8 cellular contexts compared by ENCODE assay signal in genomic region chr5:132260051-132260450, GRCh38. TPM values are rescaled to one million over a fixed set of nuclear protein-coding genes. Genes with fewer than 3 reads are reported as not detected.
A peak's percentile ranks its signal among the peaks of the same experiment; 100 is the strongest.
DNase-seq lines count a peak whose midpoint lies in the region; ATAC-seq and TF ChIP-seq lines count a peak whose summit lies in the region.

No MANE protein-coding gene starts in this region.

- no peak for TF ChIP-seq CTCF in GM13976 (IDR thresholded peaks at IDR 0.05; ENCODE audit: borderline replicate concordance, control extremely low read depth, extremely low read depth, insufficient read depth, missing control alignments)
- TF ChIP-seq CTCF in fibroblast of mammary gland (conservative IDR thresholded peaks at IDR 0.05; ENCODE audit: control insufficient read depth, insufficient read depth, low read depth, low read length), result no peak
- TF ChIP-seq CTCF in sigmoid colon (IDR thresholded peaks at IDR 0.05), result no peak

- CTCF ChIA-PET in activated CD8-positive, alpha-beta T cell treated with anti-CD3 and anti-CD28 coated beads, Interleukin-2, amount 10 ng/mL, durations not matched to agents 7 days and 5 days (lab: Charles Lee), result interaction anchor here (1.9 kb wide), 2 partner anchors 12 to 21 kb away, joined by 8 to 11 read pairs; no protein-coding TSS in a partner anchor

- no peak overlapping the region for H3K4me3 Mint-ChIP-seq in activated CD8-positive, alpha-beta T cell treated with anti-CD3 and anti-CD28 coated beads, Interleukin-2, amount 10 ng/mL, durations not matched to agents 7 days and 5 days

- in situ Hi-C loops in GM13976 (cut with MboI; ENCODE audit: low sequenced_read_pairs, unreplicated experiment), result no loop called here

- 72 to 80% methylated on average over 6 of the region's 6 CpGs for WGBS in sigmoid colon, 2 donors

- H3K36me3 ChIP-seq in sigmoid colon, result peaks cover 0 to 17% (median 0%) of the 10 kb centered on the region in 4 donors

- DNase-seq in GM13976 (ENCODE audit: low spot score) (peak; percentile 17), fibroblast of mammary gland (ENCODE audit: low read depth) (peak; percentile 58), sigmoid colon (no peak), NOMO-1 treated with dmso at 0.1 percent for 144 hours (lab: John Stamatoyannopoulos, UW; ENCODE audit: unreplicated experiment) (no peak), NCI-H187 (lab: John Stamatoyannopoulos, UW) (no peak)
- no peak for DNase-seq in activated CD8-positive, alpha-beta T cell treated with anti-CD3 and anti-CD28 coated beads, Interleukin-2, amount 10 ng/mL, durations not matched to agents 7 days and 5 days

- POLR2A ChIA-PET in activated CD8-positive, alpha-beta T cell treated with anti-CD3 and anti-CD28 coated beads, Interleukin-2, amount 10 ng/mL, durations not matched to agents 7 days and 5 days (lab: Charles Lee), result no interaction called here

- H3K9me3 Mint-ChIP-seq in activated CD8-positive, alpha-beta T cell treated with anti-CD3 and anti-CD28 coated beads, Interleukin-2, amount 10 ng/mL, durations not matched to agents 7 days and 5 days (ENCODE audit: insufficient read depth), result no peaks in the 10 kb centered on the region

- peaks cover 0 to 76% (median 73%) of the 10 kb centered on the region in 4 donors for H3K4me1 ChIP-seq in sigmoid colon

- no peaks in the 10 kb centered on the region for H3K27me3 ChIP-seq in sigmoid colon

- intact Hi-C loops in sigmoid colon (cut with DNase I), result loop anchor here (10.0 kb wide), 1 partner anchor 235 kb away; the partner anchor contains the start of gene IRF1

- no peak for TF ChIP-seq POLR2A in sigmoid colon (IDR thresholded peaks at IDR 0.05)

- H3K4me1 Mint-ChIP-seq in activated CD8-positive, alpha-beta T cell treated with anti-CD3 and anti-CD28 coated beads, Interleukin-2, amount 10 ng/mL, durations not matched to agents 7 days and 5 days (ENCODE audit: low read depth), result peaks cover 9% of the 10 kb centered on the region

- no peak for ATAC-seq in activated CD8-positive, alpha-beta T cell treated with anti-CD3 and anti-CD28 coated beads, Interleukin-2, amount 10 ng/mL, durations not matched to agents 7 days and 5 days
- no peak for ATAC-seq in GM18858 (IDR thresholded peaks at IDR 0.05; ENCODE audit: unreplicated experiment)
- no peak for ATAC-seq in GM18511 (IDR thresholded peaks at IDR 0.05; ENCODE audit: unreplicated experiment)

- H3K27ac ChIP-seq in sigmoid colon, result peak overlapping the region; percentile 97 to 99 (median 98)

- no peaks in the 10 kb centered on the region for H3K9me3 ChIP-seq in sigmoid colon

- TF ChIP-seq EP300 in sigmoid colon (IDR thresholded peaks at IDR 0.05), result peak in 2 of 4 donors; percentile 8 to 96

- H3K4me3 ChIP-seq in fibroblast of mammary gland (ENCODE audit: control insufficient read depth, low read depth, low read length), result peak overlapping the region; percentile 74
- peak overlapping the region; percentile 67 to 91 (median 86) for H3K4me3 ChIP-seq in sigmoid colon

- peaks cover 19% of the 10 kb centered on the region for H3K27me3 Mint-ChIP-seq in activated CD8-positive, alpha-beta T cell treated with anti-CD3 and anti-CD28 coated beads, Interleukin-2, amount 10 ng/mL, durations not matched to agents 7 days and 5 days (ENCODE audit: low read depth)

- no peaks in the 10 kb centered on the region for H3K36me3 Mint-ChIP-seq in activated CD8-positive, alpha-beta T cell treated with anti-CD3 and anti-CD28 coated beads, Interleukin-2, amount 10 ng/mL, durations not matched to agents 7 days and 5 days (ENCODE audit: low read depth)

- peak overlapping the region; percentile 46 for H3K27ac Mint-ChIP-seq in activated CD8-positive, alpha-beta T cell treated with anti-CD3 and anti-CD28 coated beads, Interleukin-2, amount 10 ng/mL, durations not matched to agents 7 days and 5 days

RNA-seq across cellular contexts. Expression of gene PDLIM4, which starts 2.6 kb away (rescaled TPM):
- not detected for total RNA-seq in activated CD8-positive, alpha-beta T cell treated with anti-CD3 and anti-CD28 coated beads, Interleukin-2, amount 10 ng/mL, durations not matched to agents 7 days and 5 days
- 100 to 1,000 TPM in 2 of 4 donors, 10 to 100 TPM in 2; 38.2 to 133 (median 90.1) TPM for total RNA-seq in sigmoid colon
- polyA plus RNA-seq in sigmoid colon, result 10 to 100 TPM in 2 of 3 donors, 1 to 10 TPM in 1; 2.1 to 16.5 (median 11.4) TPM

RNA-seq across cellular contexts. Expression of gene P4HA2, which starts 32.4 kb away (rescaled TPM):
- 10 to 100 TPM; 11.4 to 13.5 TPM for total RNA-seq in activated CD8-positive, alpha-beta T cell treated with anti-CD3 and anti-CD28 coated beads, Interleukin-2, amount 10 ng/mL, durations not matched to agents 7 days and 5 days
- total RNA-seq in sigmoid colon, result 10 to 100 TPM; 23.9 to 35.2 (median 28.9) TPM
- polyA plus RNA-seq in sigmoid colon, result 10 to 100 TPM in 2 of 3 donors, 1 to 10 TPM in 1; 4.2 to 24.8 (median 12.5) TPM

RNA-seq across cellular contexts. Expression of gene SLC22A4, which starts 34.1 kb away (rescaled TPM):
- not detected for total RNA-seq in activated CD8-positive, alpha-beta T cell treated with anti-CD3 and anti-CD28 coated beads, Interleukin-2, amount 10 ng/mL, durations not matched to agents 7 days and 5 days
- 1 to 10 TPM in 2 of 4 donors, under 1 TPM in 2; 0.49 to 3.4 (median 0.95) TPM for total RNA-seq in sigmoid colon
- polyA plus RNA-seq in sigmoid colon, result 1 to 10 TPM in 1 of 3 donors, under 1 TPM in 2; 0.58 to 1.2 (median 0.69) TPM

Comparison
In these comparisons a context has a peak if more than half of its experiments do, and no peak if none do; other contexts are left out.
1. DNase-seq: peak in GM13976 (single experiment) and fibroblast of mammary gland (single experiment); none in activated CD8-positive, alpha-beta T cell treated with anti-CD3 and anti-CD28 coated beads, Interleukin-2, amount 10 ng/mL, durations not matched to agents 7 days and 5 days (single experiment), sigmoid colon (single experiment), NOMO-1 treated with dmso at 0.1 percent for 144 hours (single experiment) and NCI-H187 (0 of 2).
2. RNA of gene PDLIM4, which starts 2.6 kb away (total RNA-seq): 38.2 to 133 TPM in sigmoid colon; not detected in activated CD8-positive, alpha-beta T cell treated with anti-CD3 and anti-CD28 coated beads, Interleukin-2, amount 10 ng/mL, durations not matched to agents 7 days and 5 days; every median in the first group is over 10 times any median in the second.